8 cellular contexts compared by ENCODE assay signal in the genomic region with DNA sequence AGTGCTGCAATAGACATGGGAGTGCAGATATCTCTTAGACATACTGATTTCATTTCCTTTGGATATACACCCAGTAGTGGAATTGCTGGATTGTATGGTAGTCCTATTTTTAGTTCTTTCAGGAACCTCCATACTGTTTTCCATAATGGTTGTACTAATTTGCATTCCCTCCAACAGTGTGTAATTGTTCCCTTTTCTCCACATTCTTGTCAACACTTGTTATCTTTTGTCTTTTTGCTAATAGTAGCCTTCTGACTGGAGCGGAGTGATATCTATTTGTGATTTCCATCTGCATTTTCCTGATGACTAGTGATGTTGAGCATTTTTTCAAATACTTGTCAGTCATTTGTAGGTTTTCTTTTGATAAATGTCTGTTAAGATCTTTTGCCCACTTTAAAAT.
"Had no signal": no experiment of that assay in that cellular context is flagged by ENCODE, and none has a peak within 500 bp of the region (broad histone marks: within the 10 kb centered on the region; RNA-seq: fewer than 3 reads in every experiment).

No MANE protein-coding gene starts in this region.

- H3K9me3 ChIP-seq: HAP-1 had no signal

- H3K36me3 ChIP-seq: HAP-1 had no signal

- H3K4me3 ChIP-seq: HAP-1, K562 had no signal

- ATAC-seq: HCT116, K562 had no signal

- DNase-seq: GOT3, H7, HFFc6, IMR-90, KG1 had no signal

- H3K4me1 ChIP-seq: HAP-1 had no signal
